Comparison of ENCODE assay signal across 18 cellular contexts in genomic region chr10:5450605-5451384, GRCh38. TPM values are rescaled to one million over a fixed set of nuclear protein-coding genes. Genes with fewer than 3 reads are reported as not detected.
DNase-seq lines count a peak whose midpoint lies in the region; ATAC-seq, FAIRE-seq and TF ChIP-seq lines count a peak whose summit lies in the region.
"Had no signal": no experiment of that assay in that cellular context is flagged by ENCODE, and none has a peak within 500 bp of the region (broad histone marks: within the 10 kb centered on the region; RNA-seq: fewer than 3 reads in every experiment).

No MANE protein-coding gene starts in this region.

- TF ChIP-seq CTCF in SK-N-SH (IDR thresholded peaks at IDR 0.05) (no peak), endothelial cell of umbilical vein (IDR thresholded peaks at IDR 0.05; ENCODE audit: extremely low read depth in 1 of 2, insufficient read depth in 1 of 2, low read depth in 1 of 2, low read length in 2 of 2) (no peak), neural crest cell (conservative IDR thresholded peaks at IDR 0.05) (no peak), type B pancreatic cell (conservative IDR thresholded peaks at IDR 0.05) (no peak)

- dilution Hi-C loops in endothelial cell of umbilical vein (cut with MboI; ENCODE audit: extremely low pct_ligation_motif_present, low sequenced_read_pairs): no loop called here

- H3K36me3 ChIP-seq in SK-N-SH (replicated peaks in 1 of 2; ENCODE audit: control insufficient read depth in 1 of 2, insufficient read depth in 2 of 2, low read length in 1 of 2) (peaks cover 11 to 34% of the 10 kb centered on the region in 2 experiments), endothelial cell of umbilical vein (ENCODE audit: control insufficient read depth in 2 of 2, extremely low read depth in 1 of 2, insufficient read depth in 2 of 2, low read length in 2 of 2) (peaks cover 13 to 22% of the 10 kb centered on the region in 2 experiments)

- TF ChIP-seq POLR2A in endothelial cell of umbilical vein (IDR thresholded peaks at IDR 0.05; ENCODE audit: low read depth, low read length) (no peak), H54 (IDR thresholded peaks at IDR 0.05; ENCODE audit: low read depth, low read length) (no peak)

- POLR2A ChIA-PET in SK-N-SH (lab: Yijun Ruan, JAX) (no interaction called here), endothelial cell of umbilical vein (lab: Charles Lee) (no interaction called here)

- H3K9ac ChIP-seq in SK-N-SH: no peak overlapping the region
- H3K9ac ChIP-seq in endothelial cell of umbilical vein (replicated peaks; ENCODE audit: extremely low read depth, insufficient read depth, low read length): peak overlapping the region; percentile 12

- no TSS peak for BruUV-seq in endothelial cell of umbilical vein (replicated peaks; lab: Mats Ljungman, UMichigan)

- no peaks in the 10 kb centered on the region for H3K27me3 Mint-ChIP-seq in neural crest cell (ENCODE audit: low read depth)
- H3K27me3 Mint-ChIP-seq in type B pancreatic cell: no peaks in the 10 kb centered on the region
- H3K27me3 Mint-ChIP-seq: T-cell had no signal

- no peak for TF ChIP-seq EP300 in SK-N-SH (IDR thresholded peaks at IDR 0.05; ENCODE audit: borderline replicate concordance in 1 of 2, low read depth in 1 of 2, low read length in 1 of 2)

- H3K4me2 ChIP-seq in SK-N-SH: no peak overlapping the region
- H3K4me2 ChIP-seq in endothelial cell of umbilical vein (ENCODE audit: insufficient read depth, low read length): peak overlapping the region; percentile 10

- H4K20me1 ChIP-seq in SK-N-SH (ENCODE audit: insufficient read depth): no peaks in the 10 kb centered on the region
- H4K20me1 ChIP-seq in endothelial cell of umbilical vein (replicated peaks; ENCODE audit: control insufficient read depth, extremely low read depth, insufficient read depth, low read length): no peaks in the 10 kb centered on the region

- peaks cover 12% of the 10 kb centered on the region; the same call in 1 of the 2 replicates for H3K79me2 ChIP-seq in SK-N-SH (ENCODE audit: insufficient read depth)
- peaks cover 36% of the 10 kb centered on the region for H3K79me2 ChIP-seq in endothelial cell of umbilical vein (ENCODE audit: control insufficient read depth, insufficient read depth, low read length)

- no peaks in the 10 kb centered on the region for H3K27me3 ChIP-seq in SK-N-SH (ENCODE audit: insufficient read depth)
- H3K27me3 ChIP-seq in endothelial cell of umbilical vein (ENCODE audit: control insufficient read depth in 2 of 2, insufficient read depth in 2 of 2, low read length in 2 of 2): no peaks in the 10 kb centered on the region

- peaks cover 2 to 23% of the 10 kb centered on the region in 2 experiments; a peak in 3 of 4 replicates for H3K4me1 ChIP-seq in SK-N-SH (ENCODE audit: control insufficient read depth in 1 of 2, insufficient read depth in 2 of 2, low read depth in 1 of 2, low read length in 1 of 2)
- peaks cover 35% of the 10 kb centered on the region for H3K4me1 ChIP-seq in endothelial cell of umbilical vein (ENCODE audit: control insufficient read depth, extremely low read depth, insufficient read depth, low read length)

- H3K4me1 Mint-ChIP-seq in neural crest cell (peaks cover 41% of the 10 kb centered on the region), type B pancreatic cell (ENCODE audit: unreplicated experiment) (peaks cover 34% of the 10 kb centered on the region)

- CTCF ChIA-PET in SK-N-SH (lab: Yijun Ruan, JAX) (interaction anchor here (1.2 to 1.3 kb wide), 2 partner anchors 172 to 179 kb away, joined by 3 to 4 read pairs; no protein-coding TSS in a partner anchor), endothelial cell of umbilical vein (lab: Charles Lee) (no interaction called here)

- H3K9me2 ChIP-seq in SK-N-SH: no peaks in the 10 kb centered on the region

- H3K27ac Mint-ChIP-seq in neural crest cell (ENCODE audit: unreplicated experiment): peak overlapping the region; percentile 79
- no peak overlapping the region for H3K27ac Mint-ChIP-seq in type B pancreatic cell
- no peak overlapping the region for H3K27ac Mint-ChIP-seq in activated naive CD4-positive, alpha-beta T cell treated with anti-CD3 and anti-CD28 coated beads, Interleukin-2, amount 50 U/mL, for 72 hours
- H3K27ac Mint-ChIP-seq: natural killer cell had no signal

- H3K27ac ChIP-seq in SK-N-SH (ENCODE audit: low read depth in 2 of 2, low read length in 1 of 2) (no peak overlapping the region), endothelial cell of umbilical vein (ENCODE audit: insufficient read depth, low read depth, low read length) (peak overlapping the region; percentile 13)
- H3K27ac ChIP-seq: C4-2B had no signal

- DNase-seq in SK-N-SH: no peak
- DNase-seq in endothelial cell of umbilical vein (ENCODE audit: low read depth, low spot score): peak; percentile 56
- DNase-seq in neural crest cell (ENCODE audit: low read depth, low spot score): no peak
- DNase-seq in type B pancreatic cell (ENCODE audit: extremely low spot score, unreplicated experiment): no peak
- DNase-seq in H54 (ENCODE audit: insufficient read length, low spot score): no peak
- no peak for DNase-seq in activated naive CD4-positive, alpha-beta T cell treated with anti-CD3 and anti-CD28 coated beads, Interleukin-2, amount 50 U/mL, for 72 hours (ENCODE audit: low spot score in 2 of 2)
- DNase-seq: 8988T; activated CD4-positive, CD25-positive, alpha-beta regulatory T cell; DMS79; left ventricle myocardium superior; natural killer cell; NCI-H2081 treated with DMSO at 0.1 percent for 48 hours; NCI-H748 treated with DMSO at 0.1 percent for 48 hours; retina; T-cell had no signal

- H3K4me3 Mint-ChIP-seq in neural crest cell: peak overlapping the region; percentile 49
- peak overlapping the region; percentile 67 for H3K4me3 Mint-ChIP-seq in type B pancreatic cell
- H3K4me3 Mint-ChIP-seq: natural killer cell, T-cell had no signal

- FAIRE-seq in endothelial cell of umbilical vein (lab: Jason Lieb, UNC) (no peak), H54 (lab: Jason Lieb, UNC) (no peak)

- ATAC-seq in SK-N-SH treated with all-trans-retinoic acid at 6 μM for 48 hours (no peak), GM19328 (IDR thresholded peaks at IDR 0.05; ENCODE audit: unreplicated experiment) (no peak)
- no peak for ATAC-seq in activated naive CD4-positive, alpha-beta T cell treated with anti-CD3 and anti-CD28 coated beads, Interleukin-2, amount 50 U/mL, for 72 hours
- ATAC-seq: natural killer cell, T-cell had no signal

- WGBS in SK-N-SH (ENCODE audit: low lambda C conversion rate): 83% methylated on average over 4 of the region's 4 CpGs

- no peaks in the 10 kb centered on the region for H3F3A ChIP-seq in SK-N-SH (replicated peaks; ENCODE audit: insufficient read depth)

- intact Hi-C loops in endothelial cell of umbilical vein (cut with micrococcal nuclease): no loop called here

- no peaks in the 10 kb centered on the region for H3K9me3 ChIP-seq in SK-N-SH
- no peaks in the 10 kb centered on the region for H3K9me3 ChIP-seq in endothelial cell of umbilical vein (replicated peaks; ENCODE audit: control insufficient read depth, insufficient read depth, low read length)

- no peak overlapping the region for H3K4me3 ChIP-seq in SK-N-SH (ENCODE audit: low read depth in 2 of 2, low read length in 1 of 2)
- no peak overlapping the region for H3K4me3 ChIP-seq in endothelial cell of umbilical vein (replicated peaks in 1 of 3; ENCODE audit: insufficient read depth in 1 of 3, low read depth in 1 of 3, low read length in 3 of 3)

- H2AFZ ChIP-seq in SK-N-SH (ENCODE audit: low read depth) (no peak overlapping the region), endothelial cell of umbilical vein (ENCODE audit: low read depth, low read length) (no peak overlapping the region)

- H3K9me3 Mint-ChIP-seq in neural crest cell (no peaks in the 10 kb centered on the region), type B pancreatic cell (no peaks in the 10 kb centered on the region)
- H3K9me3 Mint-ChIP-seq in activated naive CD4-positive, alpha-beta T cell treated with anti-CD3 and anti-CD28 coated beads, Interleukin-2, amount 50 U/mL, for 72 hours: no peaks in the 10 kb centered on the region
- H3K9me3 Mint-ChIP-seq: natural killer cell, T-cell had no signal

- H3K36me3 Mint-ChIP-seq in neural crest cell (ENCODE audit: low read depth): peaks cover 10% of the 10 kb centered on the region
- peaks cover 36% of the 10 kb centered on the region for H3K36me3 Mint-ChIP-seq in type B pancreatic cell
- peaks cover 8 to 11% of the 10 kb centered on the region in 2 donors for H3K36me3 Mint-ChIP-seq in activated naive CD4-positive, alpha-beta T cell treated with anti-CD3 and anti-CD28 coated beads, Interleukin-2, amount 50 U/mL, for 72 hours
- H3K36me3 Mint-ChIP-seq: natural killer cell had no signal

- H3K9me1 ChIP-seq in endothelial cell of umbilical vein (replicated peaks; ENCODE audit: control insufficient read depth, extremely low read depth, insufficient read depth, low read length): no peaks in the 10 kb centered on the region

- TF ChIP-seq RAD21 in SK-N-SH (IDR thresholded peaks at IDR 0.05; ENCODE audit: low read length): no peak

RNA-seq across cellular contexts. Expression of gene NET1, which starts 38.4 kb away (rescaled TPM):
- polyA plus RNA-seq in SK-N-SH (2012; rRNA removed) (4.7 and 5.0 TPM in 2 replicates), endothelial cell of umbilical vein (12.3 and 14.4 TPM in 2 replicates)
- polyA plus RNA-seq in SK-N-SH (2012; cell fraction: cytosol; rRNA removed): 5.1 and 5.5 TPM in 2 replicates
- 2.5 and 2.7 TPM in 2 replicates for polyA plus RNA-seq in SK-N-SH (2012; cell fraction: nucleus; rRNA removed)
- total RNA-seq in endothelial cell of umbilical vein (40.2 and 46.3 TPM in 2 replicates), neural crest cell (70.2 and 74.2 TPM in 2 replicates), type B pancreatic cell (ENCODE audit: low replicate concordance) (88.9 and 105 TPM in 2 replicates)
- 22.5 and 27.9 TPM in 2 replicates for polyA plus RNA-seq in endothelial cell of umbilical vein (2011; cell fraction: cytosol; rRNA removed)
- 20.1 and 20.3 TPM in 2 replicates for polyA plus RNA-seq in endothelial cell of umbilical vein (2011; cell fraction: nucleus; rRNA removed)
- polyA plus RNA-seq in endothelial cell of umbilical vein (2012): 37.5 and 40.5 TPM in 2 replicates
- polyA minus RNA-seq in endothelial cell of umbilical vein: 41.6 and 46.4 TPM in 2 replicates
- 38.1 TPM for polyA minus RNA-seq in endothelial cell of umbilical vein (2011; cell fraction: cytosol; rRNA and poly(A)+ RNA removed)
- polyA minus RNA-seq in endothelial cell of umbilical vein (2011; cell fraction: nucleus; rRNA and poly(A)+ RNA removed): 40.1 and 44.4 TPM in 2 replicates
- total RNA-seq in activated naive CD4-positive, alpha-beta T cell treated with anti-CD3 and anti-CD28 coated beads, Interleukin-2, amount 50 U/mL, for 72 hours: 10 to 100 TPM; 19.5 to 33.4 TPM

RNA-seq across cellular contexts. Expression of gene TUBAL3, which starts 46.2 kb away (rescaled TPM):
- polyA plus RNA-seq in SK-N-SH (2012; rRNA removed): not detected in 2 replicates
- not detected in 2 replicates for polyA plus RNA-seq in SK-N-SH (2012; cell fraction: cytosol; rRNA removed)
- not detected in 2 replicates for polyA plus RNA-seq in SK-N-SH (2012; cell fraction: nucleus; rRNA removed)
- total RNA-seq in endothelial cell of umbilical vein: not detected in 2 replicates
- not detected in 2 replicates for polyA plus RNA-seq in endothelial cell of umbilical vein
- polyA plus RNA-seq in endothelial cell of umbilical vein (2011; cell fraction: cytosol; rRNA removed): not detected in 2 replicates
- polyA plus RNA-seq in endothelial cell of umbilical vein (2011; cell fraction: nucleus; rRNA removed): 0.08 TPM in 1 of 2 replicates, not detected in the other
- not detected in 2 replicates for polyA plus RNA-seq in endothelial cell of umbilical vein (2012)
- polyA minus RNA-seq in endothelial cell of umbilical vein: 0.32 TPM in 1 of 2 replicates, not detected in the other
- polyA minus RNA-seq in endothelial cell of umbilical vein (2011; cell fraction: cytosol; rRNA and poly(A)+ RNA removed): not detected
- not detected in 2 replicates for polyA minus RNA-seq in endothelial cell of umbilical vein (2011; cell fraction: nucleus; rRNA and poly(A)+ RNA removed)
- total RNA-seq in neural crest cell: not detected in 2 replicates
- total RNA-seq in type B pancreatic cell (ENCODE audit: low replicate concordance): 0.19 and 0.40 TPM in 2 replicates
- total RNA-seq in activated naive CD4-positive, alpha-beta T cell treated with anti-CD3 and anti-CD28 coated beads, Interleukin-2, amount 50 U/mL, for 72 hours: not detected
- total RNA-seq: natural killer cell, T-cell had no signal

RNA-seq across cellular contexts. Expression of gene CALML5, which starts 48.6 kb away (rescaled TPM):
- not detected in 2 replicates for polyA plus RNA-seq in SK-N-SH (2012; rRNA removed)
- polyA plus RNA-seq in SK-N-SH (2012; cell fraction: cytosol; rRNA removed): not detected in 2 replicates
- polyA plus RNA-seq in SK-N-SH (2012; cell fraction: nucleus; rRNA removed): not detected in 2 replicates
- total RNA-seq in endothelial cell of umbilical vein: not detected in 2 replicates
- not detected in 2 replicates for polyA plus RNA-seq in endothelial cell of umbilical vein
- not detected in 2 replicates for polyA plus RNA-seq in endothelial cell of umbilical vein (2011; cell fraction: cytosol; rRNA removed)
- not detected in 2 replicates for polyA plus RNA-seq in endothelial cell of umbilical vein (2011; cell fraction: nucleus; rRNA removed)
- not detected in 2 replicates for polyA plus RNA-seq in endothelial cell of umbilical vein (2012)
- not detected in 2 replicates for polyA minus RNA-seq in endothelial cell of umbilical vein
- polyA minus RNA-seq in endothelial cell of umbilical vein (2011; cell fraction: cytosol; rRNA and poly(A)+ RNA removed): not detected
- polyA minus RNA-seq in endothelial cell of umbilical vein (2011; cell fraction: nucleus; rRNA and poly(A)+ RNA removed): not detected in 2 replicates
- not detected in 2 replicates for total RNA-seq in neural crest cell
- not detected in 2 replicates for total RNA-seq in type B pancreatic cell (ENCODE audit: low replicate concordance)
- total RNA-seq in activated naive CD4-positive, alpha-beta T cell treated with anti-CD3 and anti-CD28 coated beads, Interleukin-2, amount 50 U/mL, for 72 hours: not detected
- total RNA-seq: left ventricle myocardium superior, natural killer cell, T-cell had no signal
